ENCODE assay signal across 1 cellular context in genomic region chr19:42442833-42443232, GRCh38.
TF ChIP-seq lines count a peak whose summit lies in the region.

TSS of gene CXCL17 (minus strand) at chr19:42442946. CDS start at chr19:42442832, 114 bp downstream.

TF ChIP-seq in H1, 55 proteins besides CTCF, POLR2A, EP300 and RAD21:
- peak; percentile 24; the same call in 1 of the 2 replicates for TF ChIP-seq MAX (IDR thresholded peaks at IDR 0.05)
- TF ChIP-seq E2F6 (IDR thresholded peaks at IDR 0.05) = peak; percentile 59; the same call in 1 of the 2 replicates
- TF ChIP-seq SAP30 (IDR thresholded peaks at IDR 0.05; ENCODE audit: insufficient read depth, insufficient replicate concordance, low read length) = no peak
